In the genomic region with DNA sequence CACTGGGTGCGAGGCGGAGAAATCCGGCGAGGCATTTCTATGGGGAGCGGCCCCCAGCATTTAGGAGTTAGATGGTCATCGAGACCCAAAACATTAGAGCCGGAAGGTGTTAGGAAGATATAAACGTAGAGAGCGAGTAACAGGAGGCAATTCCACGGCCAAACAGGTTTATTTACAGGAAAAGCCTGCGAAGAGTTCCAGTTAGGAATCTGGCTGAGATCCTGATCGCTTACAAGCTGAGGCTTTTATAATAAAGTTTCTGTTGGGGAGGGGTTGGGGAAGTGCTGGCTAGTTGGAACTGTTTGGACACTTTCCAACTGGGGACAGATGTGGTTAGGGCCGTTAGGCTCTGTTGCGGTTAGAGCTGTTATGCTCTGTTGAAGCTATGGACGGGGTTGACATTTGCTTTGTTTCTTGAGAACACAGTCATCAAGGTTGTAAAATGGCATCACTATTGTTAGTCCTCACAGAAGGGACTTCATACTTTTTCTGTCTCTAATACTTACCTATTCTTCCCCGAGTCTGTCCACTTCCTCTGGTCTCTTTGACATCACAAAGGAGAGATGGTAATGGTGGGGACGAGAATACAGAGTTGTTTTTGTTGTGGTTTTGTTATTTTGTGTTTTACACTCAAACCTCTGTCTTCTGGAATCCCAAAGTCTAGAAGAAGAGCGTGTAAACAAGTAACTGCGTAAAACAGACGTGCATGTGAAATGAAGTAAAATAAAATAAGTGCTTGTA, we compare ENCODE assay signal across 9 cellular contexts. TPM values are rescaled to one million over a fixed set of nuclear protein-coding genes. Genes with fewer than 3 reads are reported as not detected.
A peak's percentile ranks its signal among the peaks of the same experiment; 100 is the strongest.
DNase-seq lines count a peak whose midpoint lies in the region; ATAC-seq and TF ChIP-seq lines count a peak whose summit lies in the region.
"Had no signal": no experiment of that assay in that cellular context is flagged by ENCODE, and none has a peak within 500 bp of the region (broad histone marks: within the 10 kb centered on the region; RNA-seq: fewer than 3 reads in every experiment).

No MANE protein-coding gene starts in this region.

- H3K9me3 Mint-ChIP-seq in WTC11 = peaks cover 10% of the 10 kb centered on the region

- H3K27ac ChIP-seq in heart right ventricle = peak overlapping the region; percentile 88 to 97 (median 92)
- H3K27ac ChIP-seq in sigmoid colon = peak overlapping the region; percentile 91 to 99 (median 95)

- CTCF ChIA-PET in WTC11 (lab: Charles Lee) = interaction anchor here (1.5 to 3.4 kb wide), 3 partner anchors 19 to 232 kb away, joined by 4 to 35 read pairs (median 7); no protein-coding TSS in a partner anchor

- H3K9me3 ChIP-seq in heart right ventricle (peaks cover 0 to 18% (median 0%) of the 10 kb centered on the region in 11 donors), sigmoid colon (no peaks in the 10 kb centered on the region)

- H3K36me3 ChIP-seq in heart right ventricle (peaks cover 0 to 8% (median 0%) of the 10 kb centered on the region in 9 donors), sigmoid colon (no peaks in the 10 kb centered on the region)

- H3K27me3 ChIP-seq in heart right ventricle = no peaks in the 10 kb centered on the region
- H3K27me3 ChIP-seq in sigmoid colon = no peaks in the 10 kb centered on the region

- 5 to 8% methylated on average over 20 of the region's 20 CpGs for WGBS in heart right ventricle, 2 donors
- WGBS in sigmoid colon, 2 donors = 2 to 3% methylated on average over 20 of the region's 20 CpGs

- TF ChIP-seq CTCF in WTC11 (IDR thresholded peaks at IDR 0.05) = no peak
- no peak for TF ChIP-seq CTCF in heart right ventricle (IDR thresholded peaks at IDR 0.05)
- TF ChIP-seq CTCF in sigmoid colon (IDR thresholded peaks at IDR 0.05) = no peak

- TF ChIP-seq POLR2A in sigmoid colon (IDR thresholded peaks at IDR 0.05) = peak in 1 of 2 donors; percentile 25

- H3K27ac Mint-ChIP-seq in WTC11 = no peak overlapping the region

- DNase-seq in Daoy (ENCODE audit: low read depth) (peak; percentile 72), NCI-H1105 (lab: John Stamatoyannopoulos, UW) (peak; percentile 61), WTC11 (ENCODE audit: low spot score) (no peak), heart right ventricle (peak in 1 of 2 donors; percentile 62), sigmoid colon (no peak), putamen (ENCODE audit: low spot score) (no peak), cortex of kidney (lab: John Stamatoyannopoulos, UW) (no peak)

- intact Hi-C loops in heart right ventricle (cut with DNase I) = loop anchor here in 7 of 10 donors (2.0 to 10.0 kb wide), 6 partner anchors 14 to 199 kb away; a partner anchor contains a TSS
- intact Hi-C loops in sigmoid colon (cut with DNase I) = loop anchor here (2.0 to 10.0 kb wide), 4 partner anchors 18 to 1189 kb away; a partner anchor contains a TSS

- H3K27me3 Mint-ChIP-seq in WTC11 (ENCODE audit: low read depth) = peaks cover 18% of the 10 kb centered on the region

- no peak for TF ChIP-seq EP300 in sigmoid colon (IDR thresholded peaks at IDR 0.05)

- H3K4me3 ChIP-seq in heart right ventricle (peak overlapping the region; percentile 56 to 90 (median 66)), sigmoid colon (peak overlapping the region; percentile 54 to 73 (median 65))

- no peak overlapping the region for H3K4me3 Mint-ChIP-seq in WTC11
- H3K4me3 Mint-ChIP-seq: activated T-cell treated with anti-CD3 and anti-CD28 coated beads, Interleukin-2, amount 50 U/mL, for 4 hours had no signal

- no peaks in the 10 kb centered on the region for H3K36me3 Mint-ChIP-seq in WTC11

- POLR2A ChIA-PET in WTC11 (lab: Charles Lee) = interaction anchor here (1.4 to 2.9 kb wide), 11 partner anchors 10 to 529 kb away, joined by 4 to 35 read pairs (median 12); a partner anchor contains a TSS

- peaks cover 9% of the 10 kb centered on the region for H3K4me1 Mint-ChIP-seq in WTC11

- H3K4me1 ChIP-seq in heart right ventricle = peaks cover 0 to 25% (median 11%) of the 10 kb centered on the region in 9 donors
- peaks cover 4 to 35% (median 21%) of the 10 kb centered on the region in 4 donors for H3K4me1 ChIP-seq in sigmoid colon

- ATAC-seq in GM21515 (IDR thresholded peaks at IDR 0.05; ENCODE audit: unreplicated experiment) (peak; percentile 40), WTC11 (no peak), heart right ventricle (peak; percentile 25 to 69 (median 54))

TF ChIP-seq in WTC11, 78 proteins besides CTCF, POLR2A, EP300 and RAD21:
- TF ChIP-seq NFATC4 (CRISPR knock-in tag; IDR thresholded peaks at IDR 0.05) (0 out of 2 replicates have a peak, but pooled peaks have one; percentile 71), ZNF671 (CRISPR knock-in tag; IDR thresholded peaks at IDR 0.05) (0 out of 2 replicates have a peak, but pooled peaks have one; percentile 44), RORB (CRISPR knock-in tag; IDR thresholded peaks at IDR 0.05) (no peak), SMAD4 (CRISPR knock-in tag; IDR thresholded peaks at IDR 0.05) (no peak)
- TF ChIP-seq, protein P1, sequence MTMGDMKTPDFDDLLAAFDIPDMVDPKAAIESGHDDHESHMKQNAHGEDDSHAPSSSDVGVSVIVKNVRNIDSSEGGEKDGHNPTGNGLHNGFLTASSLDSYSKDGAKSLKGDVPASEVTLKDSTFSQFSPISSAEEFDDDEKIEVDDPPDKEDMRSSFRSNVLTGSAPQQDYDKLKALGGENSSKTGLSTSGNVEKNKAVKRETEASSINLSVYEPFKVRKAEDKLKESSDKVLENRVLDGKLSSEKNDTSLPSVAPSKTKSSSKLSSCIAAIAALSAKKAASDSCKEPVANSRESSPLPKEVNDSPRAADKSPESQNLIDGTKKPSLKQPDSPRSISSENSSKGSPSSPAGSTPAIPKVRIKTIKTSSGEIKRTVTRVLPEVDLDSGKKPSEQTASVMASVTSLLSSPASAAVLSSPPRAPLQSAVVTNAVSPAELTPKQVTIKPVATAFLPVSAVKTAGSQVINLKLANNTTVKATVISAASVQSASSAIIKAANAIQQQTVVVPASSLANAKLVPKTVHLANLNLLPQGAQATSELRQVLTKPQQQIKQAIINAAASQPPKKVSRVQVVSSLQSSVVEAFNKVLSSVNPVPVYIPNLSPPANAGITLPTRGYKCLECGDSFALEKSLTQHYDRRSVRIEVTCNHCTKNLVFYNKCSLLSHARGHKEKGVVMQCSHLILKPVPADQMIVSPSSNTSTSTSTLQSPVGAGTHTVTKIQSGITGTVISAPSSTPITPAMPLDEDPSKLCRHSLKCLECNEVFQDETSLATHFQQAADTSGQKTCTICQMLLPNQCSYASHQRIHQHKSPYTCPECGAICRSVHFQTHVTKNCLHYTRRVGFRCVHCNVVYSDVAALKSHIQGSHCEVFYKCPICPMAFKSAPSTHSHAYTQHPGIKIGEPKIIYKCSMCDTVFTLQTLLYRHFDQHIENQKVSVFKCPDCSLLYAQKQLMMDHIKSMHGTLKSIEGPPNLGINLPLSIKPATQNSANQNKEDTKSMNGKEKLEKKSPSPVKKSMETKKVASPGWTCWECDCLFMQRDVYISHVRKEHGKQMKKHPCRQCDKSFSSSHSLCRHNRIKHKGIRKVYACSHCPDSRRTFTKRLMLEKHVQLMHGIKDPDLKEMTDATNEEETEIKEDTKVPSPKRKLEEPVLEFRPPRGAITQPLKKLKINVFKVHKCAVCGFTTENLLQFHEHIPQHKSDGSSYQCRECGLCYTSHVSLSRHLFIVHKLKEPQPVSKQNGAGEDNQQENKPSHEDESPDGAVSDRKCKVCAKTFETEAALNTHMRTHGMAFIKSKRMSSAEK (CRISPR knock-in tag; IDR thresholded peaks at IDR 0.05; ENCODE audit: borderline replicate concordance) = 0 out of 2 replicates have a peak, but pooled peaks have one; percentile 27
- TF ChIP-seq, protein P2, sequence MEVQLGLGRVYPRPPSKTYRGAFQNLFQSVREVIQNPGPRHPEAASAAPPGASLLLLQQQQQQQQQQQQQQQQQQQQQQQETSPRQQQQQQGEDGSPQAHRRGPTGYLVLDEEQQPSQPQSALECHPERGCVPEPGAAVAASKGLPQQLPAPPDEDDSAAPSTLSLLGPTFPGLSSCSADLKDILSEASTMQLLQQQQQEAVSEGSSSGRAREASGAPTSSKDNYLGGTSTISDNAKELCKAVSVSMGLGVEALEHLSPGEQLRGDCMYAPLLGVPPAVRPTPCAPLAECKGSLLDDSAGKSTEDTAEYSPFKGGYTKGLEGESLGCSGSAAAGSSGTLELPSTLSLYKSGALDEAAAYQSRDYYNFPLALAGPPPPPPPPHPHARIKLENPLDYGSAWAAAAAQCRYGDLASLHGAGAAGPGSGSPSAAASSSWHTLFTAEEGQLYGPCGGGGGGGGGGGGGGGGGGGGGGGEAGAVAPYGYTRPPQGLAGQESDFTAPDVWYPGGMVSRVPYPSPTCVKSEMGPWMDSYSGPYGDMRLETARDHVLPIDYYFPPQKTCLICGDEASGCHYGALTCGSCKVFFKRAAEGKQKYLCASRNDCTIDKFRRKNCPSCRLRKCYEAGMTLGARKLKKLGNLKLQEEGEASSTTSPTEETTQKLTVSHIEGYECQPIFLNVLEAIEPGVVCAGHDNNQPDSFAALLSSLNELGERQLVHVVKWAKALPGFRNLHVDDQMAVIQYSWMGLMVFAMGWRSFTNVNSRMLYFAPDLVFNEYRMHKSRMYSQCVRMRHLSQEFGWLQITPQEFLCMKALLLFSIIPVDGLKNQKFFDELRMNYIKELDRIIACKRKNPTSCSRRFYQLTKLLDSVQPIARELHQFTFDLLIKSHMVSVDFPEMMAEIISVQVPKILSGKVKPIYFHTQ (CRISPR knock-in tag; IDR thresholded peaks at IDR 0.05) = 0 out of 2 replicates have a peak, but pooled peaks have one; percentile 54

RNA-seq across cellular contexts. Expression of a gene that starts 0.5 kb away (rescaled TPM):
- 27.6 and 36.1 TPM in 2 replicates for total RNA-seq in Daoy (2014; rRNA removed; shearing (Covaris generic))
- total RNA-seq in WTC11 (2021) (6.6 to 9.1 TPM (median 7.4 TPM) in 3 replicates), heart right ventricle (10 to 100 TPM in 8 of 10 donors, 1 to 10 TPM in 2; 8.0 to 17.4 (median 11.9) TPM), sigmoid colon (10 to 100 TPM; 22.8 to 41.7 (median 30.8) TPM)
- polyA plus RNA-seq in heart right ventricle (1 to 10 TPM; 3.3 to 7.1 TPM), sigmoid colon (1 to 10 TPM; 3.6 to 8.8 (median 7.8) TPM)

RNA-seq across cellular contexts. Expression of a gene that starts 13.3 kb away (rescaled TPM):
- total RNA-seq in Daoy (2014; rRNA removed; shearing (Covaris generic)) = 2.5 and 5.3 TPM in 2 replicates
- total RNA-seq in WTC11 (2021) (5.4 to 8.4 TPM (median 6.8 TPM) in 3 replicates), heart right ventricle (1 to 10 TPM; 3.1 to 6.8 (median 5.1) TPM), sigmoid colon (1 to 10 TPM; 5.4 to 9.1 (median 5.8) TPM)
- polyA plus RNA-seq in heart right ventricle (1 to 10 TPM; 1.0 to 2.1 TPM), sigmoid colon (1 to 10 TPM in 2 of 3 donors, under 1 TPM in 1; 0.92 to 1.8 (median 1.2) TPM)

RNA-seq across cellular contexts. Expression of a gene that starts 55.1 kb away (rescaled TPM):
- total RNA-seq in Daoy (2014; rRNA removed; shearing (Covaris generic)) = 11.4 and 12.4 TPM in 2 replicates
- total RNA-seq in WTC11 (2021) (6.8 to 7.5 TPM (median 6.9 TPM) in 3 replicates), heart right ventricle (1 to 10 TPM; 1.6 to 3.6 (median 2.7) TPM), sigmoid colon (10 to 100 TPM in 2 of 4 donors, 1 to 10 TPM in 2; 5.4 to 11.4 (median 9.2) TPM)
- polyA plus RNA-seq in heart right ventricle (1 to 10 TPM; 2.9 to 4.6 TPM), sigmoid colon (1 to 10 TPM in 2 of 3 donors, under 1 TPM in 1; 0.92 to 1.3 (median 1.2) TPM)

Comparison
In these comparisons a context has a peak if more than half of its experiments do, and no peak if none do; other contexts are left out.
1. DNase-seq: peak in Daoy (single experiment) and NCI-H1105 (single experiment); none in WTC11 (single experiment), sigmoid colon (single experiment), putamen (single experiment) and cortex of kidney (single experiment).